Comparison of ENCODE assay signal across 8 cellular contexts in the genomic region with DNA sequence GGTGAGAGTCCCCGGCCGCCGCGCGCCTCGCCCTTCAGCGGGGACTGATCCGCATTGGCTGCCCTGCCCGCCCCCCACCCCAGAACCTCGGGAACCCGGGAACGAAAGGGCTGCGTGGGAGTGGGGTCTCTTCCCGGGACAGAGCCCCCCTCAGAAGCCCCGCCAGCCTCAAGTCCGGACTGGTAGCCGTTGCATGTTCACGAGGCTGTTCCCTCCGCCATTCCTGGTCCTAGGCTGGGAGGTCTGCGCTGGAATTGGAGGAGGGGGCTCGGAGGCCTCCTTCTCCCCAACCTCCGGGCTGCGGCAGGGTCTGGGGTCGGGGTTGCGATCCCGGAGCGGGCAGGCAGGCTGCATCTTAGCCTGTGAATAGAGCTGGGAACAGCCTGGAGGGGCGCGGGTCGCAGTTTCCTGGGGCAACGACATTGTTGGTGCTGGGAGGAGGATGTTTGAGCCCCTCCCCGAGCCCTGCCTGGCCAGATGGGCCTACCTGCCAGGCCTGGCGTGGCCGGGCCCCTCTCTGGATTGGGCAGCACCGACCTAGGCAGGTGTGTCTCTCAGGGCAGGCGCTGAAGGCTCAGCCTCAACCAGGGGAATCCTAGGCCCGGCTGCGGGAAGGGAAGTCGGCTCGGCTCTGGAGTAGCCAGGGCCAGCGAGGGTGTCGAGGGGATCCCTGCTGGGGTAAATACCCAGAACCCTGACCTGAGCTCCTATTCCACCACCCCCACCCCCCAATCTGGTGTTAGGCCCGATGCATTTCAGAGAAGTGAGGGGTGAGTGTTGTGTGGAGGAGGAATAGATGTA. TPM values are rescaled to one million over a fixed set of nuclear protein-coding genes. Genes with fewer than 3 reads are reported as not detected.
DNase-seq lines count a peak whose midpoint lies in the region; ATAC-seq and TF ChIP-seq lines count a peak whose summit lies in the region.

No MANE protein-coding gene starts in this region.

- H4K20me1 ChIP-seq in neural cell (ENCODE audit: insufficient read depth), result no peaks in the 10 kb centered on the region

- H3K9me2 ChIP-seq in neural cell (ENCODE audit: insufficient read depth, low read length), result no peaks in the 10 kb centered on the region

- peaks cover 29% of the 10 kb centered on the region for H3K79me2 ChIP-seq in neural cell (replicated peaks; ENCODE audit: insufficient read depth, low read length)

- TF ChIP-seq CTCF in neural cell (IDR thresholded peaks at IDR 0.05; ENCODE audit: poor library complexity, severe bottlenecking), result no peak

- H3K9me3 ChIP-seq in effector memory CD4-positive, alpha-beta T cell (ENCODE audit: control insufficient read depth, low read length), result no peaks in the 10 kb centered on the region
- no peaks in the 10 kb centered on the region for H3K9me3 ChIP-seq in neural cell (ENCODE audit: low read length)

- no peaks in the 10 kb centered on the region for H3K27me3 ChIP-seq in effector memory CD4-positive, alpha-beta T cell (replicated peaks; ENCODE audit: control insufficient read depth, insufficient read depth, low read length, poor library complexity, severe bottlenecking)
- no peaks in the 10 kb centered on the region for H3K27me3 ChIP-seq in neural cell (ENCODE audit: insufficient read depth, low read depth, low read length)

- peaks cover 8% of the 10 kb centered on the region for H3K36me3 ChIP-seq in effector memory CD4-positive, alpha-beta T cell (ENCODE audit: control insufficient read depth, insufficient read depth, low read length)
- no peaks in the 10 kb centered on the region for H3K36me3 ChIP-seq in neural cell (ENCODE audit: insufficient read depth, low read length)

- peak overlapping the region; percentile 84 for H3K4me2 ChIP-seq in neural cell (ENCODE audit: low read length)

- H3K9ac ChIP-seq in neural cell (ENCODE audit: low read length), result peak overlapping the region; percentile 94

- peak overlapping the region; percentile 52 for H3K4me3 ChIP-seq in effector memory CD4-positive, alpha-beta T cell (ENCODE audit: insufficient read depth, low read depth, low read length, poor library complexity, severe bottlenecking)
- H3K4me3 ChIP-seq in neural cell (ENCODE audit: low read length), result peak overlapping the region; percentile 98

- peak; percentile 22 for DNase-seq in COR-L47 (lab: John Stamatoyannopoulos, UW)
- DNase-seq in NCI-H146 (lab: John Stamatoyannopoulos, UW), result peak; percentile 58
- no peak for DNase-seq in effector memory CD4-positive, alpha-beta T cell
- DNase-seq in H4 (ENCODE audit: low spot score), result no peak
- no peak for DNase-seq in NOMO-1 (lab: John Stamatoyannopoulos, UW; ENCODE audit: unreplicated experiment in 2 of 2)
- DNase-seq in AG08396 (ENCODE audit: low spot score), result no peak

- peaks cover 11% of the 10 kb centered on the region for H3K4me1 ChIP-seq in effector memory CD4-positive, alpha-beta T cell (ENCODE audit: control insufficient read depth, insufficient read depth, low read length, poor library complexity, severe bottlenecking)

- no peak for TF ChIP-seq EP300 in neural cell (conservative IDR thresholded peaks at IDR 0.05; ENCODE audit: poor library complexity, severe bottlenecking)

- H3K27ac ChIP-seq in effector memory CD4-positive, alpha-beta T cell (ENCODE audit: insufficient read depth, low read length, poor library complexity, severe bottlenecking), result no peak overlapping the region
- peak overlapping the region; percentile 72 for H3K27ac ChIP-seq in neural cell (ENCODE audit: low read length)

- H2AFZ ChIP-seq in neural cell (ENCODE audit: low read depth, low read length), result peak overlapping the region; percentile 62

- no peaks in the 10 kb centered on the region for H3F3A ChIP-seq in neural cell (ENCODE audit: insufficient read depth, low read length, poor library complexity, severe bottlenecking)

- TF ChIP-seq RAD21 in neural cell (conservative IDR thresholded peaks at IDR 0.05), result no peak

- no peak for ATAC-seq in GM19467 (IDR thresholded peaks at IDR 0.05; ENCODE audit: unreplicated experiment)

TF ChIP-seq in neural cell, 6 proteins besides CTCF, POLR2A, EP300 and RAD21:
- TF ChIP-seq POLR2AphosphoS5 (IDR thresholded peaks at IDR 0.05) (peak; percentile 6), TAF1 (IDR thresholded peaks at IDR 0.05; ENCODE audit: low read depth) (peak; percentile 66), MXI1 (conservative IDR thresholded peaks at IDR 0.05; ENCODE audit: poor library complexity, severe bottlenecking) (peak; percentile 49), EZH2 (IDR thresholded peaks at IDR 0.05; ENCODE audit: borderline replicate concordance, insufficient read depth, low read length, poor library complexity, severe bottlenecking) (no peak)
- TF ChIP-seq, protein P1, sequence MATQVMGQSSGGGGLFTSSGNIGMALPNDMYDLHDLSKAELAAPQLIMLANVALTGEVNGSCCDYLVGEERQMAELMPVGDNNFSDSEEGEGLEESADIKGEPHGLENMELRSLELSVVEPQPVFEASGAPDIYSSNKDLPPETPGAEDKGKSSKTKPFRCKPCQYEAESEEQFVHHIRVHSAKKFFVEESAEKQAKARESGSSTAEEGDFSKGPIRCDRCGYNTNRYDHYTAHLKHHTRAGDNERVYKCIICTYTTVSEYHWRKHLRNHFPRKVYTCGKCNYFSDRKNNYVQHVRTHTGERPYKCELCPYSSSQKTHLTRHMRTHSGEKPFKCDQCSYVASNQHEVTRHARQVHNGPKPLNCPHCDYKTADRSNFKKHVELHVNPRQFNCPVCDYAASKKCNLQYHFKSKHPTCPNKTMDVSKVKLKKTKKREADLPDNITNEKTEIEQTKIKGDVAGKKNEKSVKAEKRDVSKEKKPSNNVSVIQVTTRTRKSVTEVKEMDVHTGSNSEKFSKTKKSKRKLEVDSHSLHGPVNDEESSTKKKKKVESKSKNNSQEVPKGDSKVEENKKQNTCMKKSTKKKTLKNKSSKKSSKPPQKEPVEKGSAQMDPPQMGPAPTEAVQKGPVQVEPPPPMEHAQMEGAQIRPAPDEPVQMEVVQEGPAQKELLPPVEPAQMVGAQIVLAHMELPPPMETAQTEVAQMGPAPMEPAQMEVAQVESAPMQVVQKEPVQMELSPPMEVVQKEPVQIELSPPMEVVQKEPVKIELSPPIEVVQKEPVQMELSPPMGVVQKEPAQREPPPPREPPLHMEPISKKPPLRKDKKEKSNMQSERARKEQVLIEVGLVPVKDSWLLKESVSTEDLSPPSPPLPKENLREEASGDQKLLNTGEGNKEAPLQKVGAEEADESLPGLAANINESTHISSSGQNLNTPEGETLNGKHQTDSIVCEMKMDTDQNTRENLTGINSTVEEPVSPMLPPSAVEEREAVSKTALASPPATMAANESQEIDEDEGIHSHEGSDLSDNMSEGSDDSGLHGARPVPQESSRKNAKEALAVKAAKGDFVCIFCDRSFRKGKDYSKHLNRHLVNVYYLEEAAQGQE (IDR thresholded peaks at IDR 0.05; ENCODE audit: borderline replicate concordance), result peak; percentile 59

RNA-seq across cellular contexts. Expression of gene MAPK8IP1, which starts 0.7 kb away (rescaled TPM):
- polyA plus RNA-seq in neural cell, result 58.8 and 76.0 TPM in 2 replicates
- polyA minus RNA-seq in neural cell, result 99.9 and 101 TPM in 2 replicates
- total RNA-seq in H4 (2014; rRNA removed; shearing (Covaris generic)), result 10.7 and 11.9 TPM in 2 replicates

RNA-seq across cellular contexts. Expression of gene FREY1, which starts 20.9 kb away (rescaled TPM):
- not detected in 2 replicates for polyA plus RNA-seq in neural cell
- 1.7 and 2.9 TPM in 2 replicates for polyA minus RNA-seq in neural cell
- 0.51 TPM in 1 of 2 replicates, not detected in the other for total RNA-seq in H4 (2014; rRNA removed; shearing (Covaris generic))

RNA-seq across cellular contexts. Expression of gene PEX16, which starts 31.6 kb away (rescaled TPM):
- 61.1 and 71.6 TPM in 2 replicates for polyA plus RNA-seq in neural cell
- 21.4 and 24.8 TPM in 2 replicates for polyA minus RNA-seq in neural cell
- total RNA-seq in H4 (2014; rRNA removed; shearing (Covaris generic)), result 31.4 and 43.0 TPM in 2 replicates

RNA-seq across cellular contexts. Expression of gene LARGE2, which starts 36.3 kb away (rescaled TPM):
- not detected in 2 replicates for polyA plus RNA-seq in neural cell
- polyA minus RNA-seq in neural cell, result not detected in 2 replicates
- total RNA-seq in H4 (2014; rRNA removed; shearing (Covaris generic)), result not detected in 2 replicates

RNA-seq across cellular contexts. Expression of gene CRY2, which starts 38.8 kb away (rescaled TPM):
- polyA plus RNA-seq in neural cell, result 27.8 and 35.1 TPM in 2 replicates
- 46.7 and 53.3 TPM in 2 replicates for polyA minus RNA-seq in neural cell
- 8.9 and 10.3 TPM in 2 replicates for total RNA-seq in H4 (2014; rRNA removed; shearing (Covaris generic))

Comparison
In these comparisons a context has a peak if more than half of its experiments do, and no peak if none do; other contexts are left out.
1. DNase-seq: peak in COR-L47 (single experiment) and NCI-H146 (single experiment); none in effector memory CD4-positive, alpha-beta T cell (0 of 3), H4 (single experiment), NOMO-1 (0 of 2) and AG08396 (single experiment).